ENCODE assay signal across 31 cellular contexts in the genomic region with DNA sequence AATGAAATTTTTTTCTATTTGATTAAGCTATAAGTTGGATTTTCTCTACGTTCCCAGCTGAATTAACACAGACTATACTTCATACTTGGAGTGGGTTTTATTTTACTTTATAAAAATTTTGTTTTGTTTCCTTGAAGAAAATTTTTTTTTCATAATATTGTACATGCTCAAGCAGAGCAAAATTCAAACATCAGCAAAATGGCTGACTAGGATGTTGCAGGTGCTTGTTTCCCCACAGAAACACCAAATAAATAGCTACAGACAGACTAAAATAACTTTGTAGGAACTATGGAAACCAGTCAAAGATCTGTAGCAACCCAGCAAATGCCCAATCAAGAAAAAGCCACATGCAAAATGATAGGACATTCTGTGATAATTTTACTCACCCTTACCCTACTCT.
"Had no signal": no experiment of that assay in that cellular context is flagged by ENCODE, and none has a peak within 500 bp of the region (broad histone marks: within the 10 kb centered on the region; RNA-seq: fewer than 3 reads in every experiment).

No MANE protein-coding gene starts in this region.

- H3K9me3 ChIP-seq: body of pancreas had no signal

- FAIRE-seq: astrocyte had no signal

- H3K27ac ChIP-seq: adrenal gland, ascending aorta, body of pancreas, brain microvascular endothelial cell, breast epithelium, cardiac muscle cell had no signal

- ATAC-seq: activated naive CD8-positive, alpha-beta T cell treated with anti-CD3 and anti-CD28 coated beads, Interleukin-2, amount 50 U/mL, for 24 hours; activated T-cell treated with anti-CD3 and anti-CD28 coated beads, Interleukin-2, amount 50 U/mL, for 4 hours; body of pancreas had no signal

- H3K36me3 ChIP-seq: adrenal gland, ascending aorta, brain microvascular endothelial cell, breast epithelium, cardiac muscle cell had no signal

- H3K4me3 ChIP-seq: adrenal gland, ascending aorta, body of pancreas, breast epithelium, cardiac muscle cell had no signal

- H3K4me1 ChIP-seq: adrenal gland, ascending aorta, body of pancreas, breast epithelium had no signal

- DNase-seq: activated effector memory CD4-positive, alpha-beta T cell treated with anti-CD3 and anti-CD28 coated beads, Interleukin-2, amount 50 U/mL, for 16 hours; activated effector memory CD4-positive, alpha-beta T cell treated with Interleukin-2 at 50 U/mL for 16 hours; activated gamma-delta T cell; activated gamma-delta T cell treated with Interleukin-2 at 50 U/mL for 16 hours; activated naive CD4-positive, alpha-beta T cell; activated naive CD4-positive, alpha-beta T cell treated with anti-CD3 and anti-CD28 coated beads for 36 hours; activated naive CD4-positive, alpha-beta T cell treated with anti-CD3 and anti-CD28 coated beads, Interleukin-2, amount 10 ng/mL, durations not matched to agents 7 days and 5 days; activated naive CD4-positive, alpha-beta T cell treated with anti-CD3 and anti-CD28 coated beads, Interleukin-2, amount 50 U/mL, for 16 hours; activated naive CD4-positive, alpha-beta T cell treated with Interleukin-2 at 50 U/mL for 16 hours; activated naive CD8-positive, alpha-beta T cell treated with anti-CD3 and anti-CD28 coated beads for 36 hours; activated naive CD8-positive, alpha-beta T cell treated with anti-CD3 and anti-CD28 coated beads, Interleukin-2, amount 10 ng/mL, durations not matched to agents 7 days and 5 days; activated naive CD8-positive, alpha-beta T cell treated with anti-CD3 and anti-CD28 coated beads, Interleukin-2, amount 50 U/mL, for 24 hours; activated T-cell treated with anti-CD3 and anti-CD28 coated beads, Interleukin-2, amount 50 U/mL, for 1 hour; activated T-cell treated with anti-CD3 and anti-CD28 coated beads, Interleukin-2, amount 50 U/mL, for 24 hours; activated T-cell treated with anti-CD3 and anti-CD28 coated beads, Interleukin-2, amount 50 U/mL, for 4 hours; activated T-cell treated with anti-CD3 and anti-CD28 coated beads, Interleukin-2, amount 50 U/mL, for 48 hours; activated T-cell treated with anti-CD3 and anti-CD28 coated beads, Interleukin-2, amount 50 U/mL, for 72 hours; adrenal gland; amniotic stem cell; amygdala; anterior cingulate cortex; aorta; body of pancreas; brain microvascular endothelial cell; caudate nucleus; central memory CD4-positive, alpha-beta T cell; cerebellar nuclear complex had no signal

- H3K27me3 ChIP-seq: adrenal gland, ascending aorta, body of pancreas, brain microvascular endothelial cell, breast epithelium, cardiac muscle cell had no signal
